ENCODE assay signal across 1 cellular context in the genomic region with DNA sequence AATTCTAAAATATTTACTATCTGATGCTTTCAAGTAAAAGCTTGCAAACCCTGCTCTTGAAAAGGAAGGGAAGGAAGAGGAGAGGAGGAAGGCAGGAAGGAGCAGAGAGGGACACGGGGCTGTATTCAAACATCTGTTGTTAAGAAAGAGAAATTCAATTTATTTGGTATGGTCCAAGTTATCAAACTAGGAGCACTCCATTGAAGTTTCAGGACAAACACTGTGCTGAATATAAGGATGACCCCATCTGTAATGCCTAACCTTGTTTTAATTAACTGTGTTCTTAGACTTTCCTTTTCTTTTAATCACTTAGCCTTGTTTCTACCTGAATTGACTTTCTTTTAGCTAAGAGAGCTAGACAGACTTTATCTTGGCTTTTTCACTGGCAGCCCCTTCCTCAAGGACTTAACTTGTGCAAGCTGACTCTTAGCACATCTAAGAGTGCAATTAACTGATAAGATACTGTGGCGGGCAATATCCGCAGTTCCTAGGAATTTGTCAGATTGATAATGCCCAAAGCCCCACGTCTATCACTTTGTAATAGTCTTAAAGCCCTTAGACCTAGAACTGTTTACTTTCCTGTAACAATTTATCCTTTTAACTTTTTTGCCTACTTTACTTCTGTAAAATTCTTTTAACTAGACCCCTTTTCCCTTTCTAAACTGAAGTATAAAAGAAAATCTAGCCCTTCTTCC.
TF ChIP-seq lines count a peak whose summit lies in the region.
"Not testable (repeated sequence)": the region's sequence is repeated elsewhere in the genome, so short reads cannot be mapped to it uniquely, and the experiment has no call there.

No MANE protein-coding gene starts in this region.

TF ChIP-seq in K562, 482 proteins besides CTCF, POLR2A, EP300 and RAD21 (continued from another document):
- TF ChIP-seq, protein P1, sequence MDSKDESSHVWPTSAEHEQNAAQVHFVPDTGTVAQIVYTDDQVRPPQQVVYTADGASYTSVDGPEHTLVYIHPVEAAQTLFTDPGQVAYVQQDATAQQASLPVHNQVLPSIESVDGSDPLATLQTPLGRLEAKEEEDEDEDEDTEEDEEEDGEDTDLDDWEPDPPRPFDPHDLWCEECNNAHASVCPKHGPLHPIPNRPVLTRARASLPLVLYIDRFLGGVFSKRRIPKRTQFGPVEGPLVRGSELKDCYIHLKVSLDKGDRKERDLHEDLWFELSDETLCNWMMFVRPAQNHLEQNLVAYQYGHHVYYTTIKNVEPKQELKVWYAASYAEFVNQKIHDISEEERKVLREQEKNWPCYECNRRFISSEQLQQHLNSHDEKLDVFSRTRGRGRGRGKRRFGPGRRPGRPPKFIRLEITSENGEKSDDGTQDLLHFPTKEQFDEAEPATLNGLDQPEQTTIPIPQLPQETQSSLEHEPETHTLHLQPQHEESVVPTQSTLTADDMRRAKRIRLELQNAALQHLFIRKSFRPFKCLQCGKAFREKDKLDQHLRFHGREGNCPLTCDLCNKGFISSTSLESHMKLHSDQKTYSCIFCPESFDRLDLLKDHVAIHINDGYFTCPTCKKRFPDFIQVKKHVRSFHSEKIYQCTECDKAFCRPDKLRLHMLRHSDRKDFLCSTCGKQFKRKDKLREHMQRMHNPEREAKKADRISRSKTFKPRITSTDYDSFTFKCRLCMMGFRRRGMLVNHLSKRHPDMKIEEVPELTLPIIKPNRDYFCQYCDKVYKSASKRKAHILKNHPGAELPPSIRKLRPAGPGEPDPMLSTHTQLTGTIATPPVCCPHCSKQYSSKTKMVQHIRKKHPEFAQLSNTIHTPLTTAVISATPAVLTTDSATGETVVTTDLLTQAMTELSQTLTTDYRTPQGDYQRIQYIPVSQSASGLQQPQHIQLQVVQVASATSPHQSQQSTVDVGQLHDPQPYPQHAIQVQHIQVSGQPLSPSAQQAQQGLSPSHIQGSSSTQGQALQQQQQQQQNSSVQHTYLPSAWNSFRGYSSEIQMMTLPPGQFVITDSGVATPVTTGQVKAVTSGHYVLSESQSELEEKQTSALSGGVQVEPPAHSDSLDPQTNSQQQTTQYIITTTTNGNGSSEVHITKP (IDR thresholded peaks at IDR 0.05; ENCODE audit: partially characterized antibody) = peak; percentile 59
- TF ChIP-seq TEAD4 (IDR thresholded peaks at IDR 0.05; ENCODE audit: low read length) (peak; percentile 74), MEIS2 (IDR thresholded peaks at IDR 0.05; ENCODE audit: partially characterized antibody) (peak; percentile 13), POLR2AphosphoS5 (IDR thresholded peaks at IDR 0.05; ENCODE audit: control insufficient read depth, insufficient read depth, low read depth, low read length) (peak; percentile 26; the same call in 1 of the 2 replicates), NCOR1 (IDR thresholded peaks at IDR 0.05) (peak; percentile 54), RBFOX2 (IDR thresholded peaks at IDR 0.05; ENCODE audit: low read depth, low read length) (peak; percentile 39), CBFA2T2 (conservative IDR thresholded peaks at IDR 0.05) (peak; percentile 69), POLR2H (tag; IDR thresholded peaks at IDR 0.05; ENCODE audit: low read depth) (0 out of 2 replicates have a peak, but pooled peaks have one; percentile 41), PML (IDR thresholded peaks at IDR 0.05; ENCODE audit: low read length) (peak; percentile 68), NFIC (IDR thresholded peaks at IDR 0.05) (peak; percentile 32), SOX6 (IDR thresholded peaks at IDR 0.05) (peak; percentile 51; the same call in 1 of the 2 replicates), LEF1 (IDR thresholded peaks at IDR 0.05) (peak; percentile 47; the same call in 1 of the 2 replicates), TCF3 (CRISPR knock-in tag; IDR thresholded peaks at IDR 0.05) (peak; percentile 51; the same call in 1 of the 2 replicates), RCOR1 (IDR thresholded peaks at IDR 0.05; ENCODE audit: borderline replicate concordance in 1 of 2, low read depth in 2 of 2, low read length in 2 of 2) (0 out of 4 replicates have a peak, but pooled peaks of 1 of the 2 experiments have one; percentile 16), SMARCA4 (IDR thresholded peaks at IDR 0.05) (peak; percentile 5; the same call in 1 of the 2 replicates), CXXC5 (CRISPR knock-in tag; IDR thresholded peaks at IDR 0.05) (0 out of 2 replicates have a peak, but pooled peaks have one; percentile 14), CEBPB (tag; IDR thresholded peaks at IDR 0.05) (0 out of 2 replicates have a peak, but pooled peaks have one; percentile 44)
- TF ChIP-seq TEAD4 (CRISPR knock-in tag; IDR thresholded peaks at IDR 0.05; ENCODE audit: borderline replicate concordance) = not testable (repeated sequence)
- TF ChIP-seq, protein P2, sequence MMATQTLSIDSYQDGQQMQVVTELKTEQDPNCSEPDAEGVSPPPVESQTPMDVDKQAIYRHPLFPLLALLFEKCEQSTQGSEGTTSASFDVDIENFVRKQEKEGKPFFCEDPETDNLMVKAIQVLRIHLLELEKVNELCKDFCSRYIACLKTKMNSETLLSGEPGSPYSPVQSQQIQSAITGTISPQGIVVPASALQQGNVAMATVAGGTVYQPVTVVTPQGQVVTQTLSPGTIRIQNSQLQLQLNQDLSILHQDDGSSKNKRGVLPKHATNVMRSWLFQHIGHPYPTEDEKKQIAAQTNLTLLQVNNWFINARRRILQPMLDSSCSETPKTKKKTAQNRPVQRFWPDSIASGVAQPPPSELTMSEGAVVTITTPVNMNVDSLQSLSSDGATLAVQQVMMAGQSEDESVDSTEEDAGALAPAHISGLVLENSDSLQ (IDR thresholded peaks at IDR 0.05) = peak; percentile 71
- TF ChIP-seq, protein P3, sequence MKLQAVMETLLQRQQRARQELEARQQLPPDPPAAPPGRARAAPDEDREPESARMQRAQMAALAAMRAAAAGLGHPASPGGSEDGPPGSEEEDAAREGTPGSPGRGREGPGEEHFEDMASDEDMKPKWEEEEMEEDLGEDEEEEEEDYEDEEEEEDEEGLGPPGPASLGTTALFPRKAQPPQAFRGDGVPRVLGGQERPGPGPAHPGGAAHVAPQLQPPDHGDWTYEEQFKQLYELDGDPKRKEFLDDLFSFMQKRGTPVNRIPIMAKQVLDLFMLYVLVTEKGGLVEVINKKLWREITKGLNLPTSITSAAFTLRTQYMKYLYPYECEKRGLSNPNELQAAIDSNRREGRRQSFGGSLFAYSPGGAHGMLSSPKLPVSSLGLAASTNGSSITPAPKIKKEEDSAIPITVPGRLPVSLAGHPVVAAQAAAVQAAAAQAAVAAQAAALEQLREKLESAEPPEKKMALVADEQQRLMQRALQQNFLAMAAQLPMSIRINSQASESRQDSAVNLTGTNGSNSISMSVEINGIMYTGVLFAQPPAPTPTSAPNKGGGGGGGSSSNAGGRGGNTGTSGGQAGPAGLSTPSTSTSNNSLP (IDR thresholded peaks at IDR 0.05; ENCODE audit: borderline replicate concordance, low read depth, low read length) = 0 out of 2 replicates have a peak, but pooled peaks have one; percentile 3
- TF ChIP-seq, protein P4, sequence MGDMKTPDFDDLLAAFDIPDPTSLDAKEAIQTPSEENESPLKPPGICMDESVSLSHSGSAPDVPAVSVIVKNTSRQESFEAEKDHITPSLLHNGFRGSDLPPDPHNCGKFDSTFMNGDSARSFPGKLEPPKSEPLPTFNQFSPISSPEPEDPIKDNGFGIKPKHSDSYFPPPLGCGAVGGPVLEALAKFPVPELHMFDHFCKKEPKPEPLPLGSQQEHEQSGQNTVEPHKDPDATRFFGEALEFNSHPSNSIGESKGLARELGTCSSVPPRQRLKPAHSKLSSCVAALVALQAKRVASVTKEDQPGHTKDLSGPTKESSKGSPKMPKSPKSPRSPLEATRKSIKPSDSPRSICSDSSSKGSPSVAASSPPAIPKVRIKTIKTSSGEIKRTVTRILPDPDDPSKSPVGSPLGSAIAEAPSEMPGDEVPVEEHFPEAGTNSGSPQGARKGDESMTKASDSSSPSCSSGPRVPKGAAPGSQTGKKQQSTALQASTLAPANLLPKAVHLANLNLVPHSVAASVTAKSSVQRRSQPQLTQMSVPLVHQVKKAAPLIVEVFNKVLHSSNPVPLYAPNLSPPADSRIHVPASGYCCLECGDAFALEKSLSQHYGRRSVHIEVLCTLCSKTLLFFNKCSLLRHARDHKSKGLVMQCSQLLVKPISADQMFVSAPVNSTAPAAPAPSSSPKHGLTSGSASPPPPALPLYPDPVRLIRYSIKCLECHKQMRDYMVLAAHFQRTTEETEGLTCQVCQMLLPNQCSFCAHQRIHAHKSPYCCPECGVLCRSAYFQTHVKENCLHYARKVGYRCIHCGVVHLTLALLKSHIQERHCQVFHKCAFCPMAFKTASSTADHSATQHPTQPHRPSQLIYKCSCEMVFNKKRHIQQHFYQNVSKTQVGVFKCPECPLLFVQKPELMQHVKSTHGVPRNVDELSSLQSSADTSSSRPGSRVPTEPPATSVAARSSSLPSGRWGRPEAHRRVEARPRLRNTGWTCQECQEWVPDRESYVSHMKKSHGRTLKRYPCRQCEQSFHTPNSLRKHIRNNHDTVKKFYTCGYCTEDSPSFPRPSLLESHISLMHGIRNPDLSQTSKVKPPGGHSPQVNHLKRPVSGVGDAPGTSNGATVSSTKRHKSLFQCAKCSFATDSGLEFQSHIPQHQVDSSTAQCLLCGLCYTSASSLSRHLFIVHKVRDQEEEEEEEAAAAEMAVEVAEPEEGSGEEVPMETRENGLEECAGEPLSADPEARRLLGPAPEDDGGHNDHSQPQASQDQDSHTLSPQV (IDR thresholded peaks at IDR 0.05) = 0 out of 2 replicates have a peak, but pooled peaks have one; percentile 21
- TF ChIP-seq, protein P5, sequence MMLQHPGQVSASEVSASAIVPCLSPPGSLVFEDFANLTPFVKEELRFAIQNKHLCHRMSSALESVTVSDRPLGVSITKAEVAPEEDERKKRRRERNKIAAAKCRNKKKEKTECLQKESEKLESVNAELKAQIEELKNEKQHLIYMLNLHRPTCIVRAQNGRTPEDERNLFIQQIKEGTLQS (IDR thresholded peaks at IDR 0.05) = peak; percentile 2; the same call in 1 of the 2 replicates
- TF ChIP-seq, protein P5 (CRISPR knock-in tag; conservative IDR thresholded peaks at IDR 0.05) = not testable (repeated sequence)
